In the genomic region with DNA sequence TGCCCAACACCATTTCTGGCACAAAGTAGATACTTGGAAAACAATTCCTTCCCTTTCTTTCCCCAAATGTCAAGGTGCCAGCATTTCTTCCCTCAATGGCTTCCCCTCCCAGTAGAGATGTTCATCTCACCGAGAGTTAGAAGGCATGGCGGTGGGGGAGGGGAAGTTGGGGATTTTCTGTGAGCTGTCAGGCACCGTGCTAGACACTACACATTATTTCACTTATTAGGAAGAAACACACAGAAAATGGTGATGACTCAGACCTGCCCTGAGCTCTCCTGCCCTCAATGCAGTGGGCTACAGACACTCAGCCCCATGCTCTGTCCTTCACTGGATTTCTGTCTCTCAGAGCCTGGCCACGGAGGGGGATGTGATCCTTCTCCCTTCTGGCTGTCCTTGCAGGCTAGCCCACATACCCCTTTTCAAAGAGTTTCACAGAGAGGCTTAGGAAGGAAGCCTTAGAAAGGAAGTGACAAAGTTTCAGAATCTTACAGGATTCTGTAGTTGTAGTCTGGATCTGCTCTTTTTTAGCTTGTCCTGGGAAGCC, we compare ENCODE assay signal across 1 cellular context.
TF ChIP-seq lines count a peak whose summit lies in the region.

No MANE protein-coding gene starts in this region.

TF ChIP-seq in K562, 482 proteins besides CTCF, POLR2A, EP300 and RAD21:
- no peak for TF ChIP-seq ZNF263 (CRISPR knock-in tag; IDR thresholded peaks at IDR 0.05; ENCODE audit: borderline replicate concordance)
- no peak for TF ChIP-seq CBX1 (IDR thresholded peaks at IDR 0.05; ENCODE audit: low read depth)
- TF ChIP-seq, protein P1, sequence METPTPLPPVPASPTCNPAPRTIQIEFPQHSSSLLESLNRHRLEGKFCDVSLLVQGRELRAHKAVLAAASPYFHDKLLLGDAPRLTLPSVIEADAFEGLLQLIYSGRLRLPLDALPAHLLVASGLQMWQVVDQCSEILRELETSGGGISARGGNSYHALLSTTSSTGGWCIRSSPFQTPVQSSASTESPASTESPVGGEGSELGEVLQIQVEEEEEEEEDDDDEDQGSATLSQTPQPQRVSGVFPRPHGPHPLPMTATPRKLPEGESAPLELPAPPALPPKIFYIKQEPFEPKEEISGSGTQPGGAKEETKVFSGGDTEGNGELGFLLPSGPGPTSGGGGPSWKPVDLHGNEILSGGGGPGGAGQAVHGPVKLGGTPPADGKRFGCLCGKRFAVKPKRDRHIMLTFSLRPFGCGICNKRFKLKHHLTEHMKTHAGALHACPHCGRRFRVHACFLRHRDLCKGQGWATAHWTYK (CRISPR knock-in tag; IDR thresholded peaks at IDR 0.05), result no peak
- TF ChIP-seq ZNF780A (CRISPR knock-in tag; IDR thresholded peaks at IDR 0.05), result no peak
- TF ChIP-seq HMG20B (CRISPR knock-in tag; IDR thresholded peaks at IDR 0.05), result no peak
- no peak for TF ChIP-seq ZNF165 (CRISPR knock-in tag; IDR thresholded peaks at IDR 0.05; ENCODE audit: borderline replicate concordance)
- TF ChIP-seq FOXJ3 (CRISPR knock-in tag; IDR thresholded peaks at IDR 0.05), result no peak
- no peak for TF ChIP-seq COPS2 (conservative IDR thresholded peaks at IDR 0.05)
- TF ChIP-seq ZNF551 (CRISPR knock-in tag; IDR thresholded peaks at IDR 0.05), result no peak
- TF ChIP-seq RFX5 (IDR thresholded peaks at IDR 0.05; ENCODE audit: low read depth, low read length), result no peak
- TF ChIP-seq CAMTA2 (CRISPR knock-in tag; conservative IDR thresholded peaks at IDR 0.05), result no peak
- no peak for TF ChIP-seq TBL1XR1 (IDR thresholded peaks at IDR 0.05; ENCODE audit: low read length in 2 of 2)
- no peak for TF ChIP-seq CHD7 (IDR thresholded peaks at IDR 0.05; ENCODE audit: low read depth, low read length)
- no peak for TF ChIP-seq JUND (IDR thresholded peaks at IDR 0.05; ENCODE audit: borderline replicate concordance, low read depth, low read length)
- no peak for TF ChIP-seq JUND (tag; IDR thresholded peaks at IDR 0.05; ENCODE audit: borderline replicate concordance, low read depth, low read length)
- TF ChIP-seq, protein P2, sequence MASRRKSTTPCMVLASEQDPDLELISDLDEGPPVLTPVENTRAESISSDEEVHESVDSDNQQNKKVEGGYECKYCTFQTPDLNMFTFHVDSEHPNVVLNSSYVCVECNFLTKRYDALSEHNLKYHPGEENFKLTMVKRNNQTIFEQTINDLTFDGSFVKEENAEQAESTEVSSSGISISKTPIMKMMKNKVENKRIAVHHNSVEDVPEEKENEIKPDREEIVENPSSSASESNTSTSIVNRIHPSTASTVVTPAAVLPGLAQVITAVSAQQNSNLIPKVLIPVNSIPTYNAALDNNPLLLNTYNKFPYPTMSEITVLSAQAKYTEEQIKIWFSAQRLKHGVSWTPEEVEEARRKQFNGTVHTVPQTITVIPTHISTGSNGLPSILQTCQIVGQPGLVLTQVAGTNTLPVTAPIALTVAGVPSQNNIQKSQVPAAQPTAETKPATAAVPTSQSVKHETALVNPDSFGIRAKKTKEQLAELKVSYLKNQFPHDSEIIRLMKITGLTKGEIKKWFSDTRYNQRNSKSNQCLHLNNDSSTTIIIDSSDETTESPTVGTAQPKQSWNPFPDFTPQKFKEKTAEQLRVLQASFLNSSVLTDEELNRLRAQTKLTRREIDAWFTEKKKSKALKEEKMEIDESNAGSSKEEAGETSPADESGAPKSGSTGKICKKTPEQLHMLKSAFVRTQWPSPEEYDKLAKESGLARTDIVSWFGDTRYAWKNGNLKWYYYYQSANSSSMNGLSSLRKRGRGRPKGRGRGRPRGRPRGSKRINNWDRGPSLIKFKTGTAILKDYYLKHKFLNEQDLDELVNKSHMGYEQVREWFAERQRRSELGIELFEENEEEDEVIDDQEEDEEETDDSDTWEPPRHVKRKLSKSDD (conservative IDR thresholded peaks at IDR 0.05; ENCODE audit: low read length), result no peak
- TF ChIP-seq POLR2AphosphoS5 (IDR thresholded peaks at IDR 0.05; ENCODE audit: control insufficient read depth, insufficient read depth, low read depth, low read length), result no peak
- no peak for TF ChIP-seq ZNF436 (CRISPR knock-in tag; IDR thresholded peaks at IDR 0.05)
- no peak for TF ChIP-seq ILF3 (IDR thresholded peaks at IDR 0.05; ENCODE audit: borderline replicate concordance)
